ENCODE assay signal across 8 cellular contexts in the genomic region with DNA sequence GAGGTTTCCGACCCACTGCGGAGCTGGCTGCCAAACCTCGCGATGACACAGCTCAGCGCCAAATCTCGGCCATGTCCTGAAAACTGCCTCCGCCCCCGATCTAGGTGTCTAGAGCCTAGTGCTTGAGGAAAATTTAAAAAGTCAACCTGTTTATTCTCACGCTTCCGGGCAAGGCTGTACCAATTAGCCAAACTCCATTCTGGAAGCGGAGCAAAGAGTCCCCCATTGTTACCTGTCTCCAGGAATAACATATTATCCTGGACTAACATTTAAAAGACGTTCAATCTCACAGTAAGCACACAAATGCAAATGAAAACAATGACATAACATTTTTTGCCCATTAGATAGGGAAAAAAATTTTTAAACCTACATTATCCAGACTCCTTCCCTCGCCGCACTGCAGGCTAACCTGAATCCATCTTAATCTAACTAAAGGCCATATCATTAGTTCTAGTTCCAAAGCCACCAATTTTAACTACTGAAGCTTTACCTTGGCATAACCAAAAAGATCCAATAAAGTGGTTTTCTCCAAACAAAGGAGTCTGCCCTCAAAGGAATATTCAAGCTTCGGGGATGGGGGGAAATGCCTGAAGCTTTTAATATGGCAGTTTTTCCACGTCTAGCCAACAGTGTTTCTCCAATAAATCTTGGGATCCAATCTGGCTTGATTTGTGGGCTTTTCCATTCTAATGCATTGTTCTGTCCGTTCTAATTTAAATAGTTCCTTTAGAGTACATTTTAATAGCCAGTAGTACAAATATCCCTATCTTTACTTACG. TPM values are rescaled to one million over a fixed set of nuclear protein-coding genes. Genes with fewer than 3 reads are reported as not detected.
DNase-seq lines count a peak whose midpoint lies in the region; ATAC-seq and TF ChIP-seq lines count a peak whose summit lies in the region.

No MANE protein-coding gene starts in this region.

- peaks cover 4% of the 10 kb centered on the region for H3F3A ChIP-seq in SK-N-SH (replicated peaks; ENCODE audit: insufficient read depth)

- peak overlapping the region; percentile 89 to 92 for H3K27ac ChIP-seq in SK-N-SH (ENCODE audit: low read depth in 2 of 2, low read length in 1 of 2)
- peak overlapping the region; percentile 91 for H3K27ac ChIP-seq in KOPT-K1 (ENCODE audit: low read depth, low read length, poor library complexity, severe bottlenecking)

- 0 out of 2 replicates have a peak, but pooled peaks cover 3% of the 10 kb centered on the region for H3K27me3 ChIP-seq in SK-N-SH (ENCODE audit: insufficient read depth)

- H3K36me3 Mint-ChIP-seq in brain (peaks cover 15% of the 10 kb centered on the region), mesothelial cell of epicardium (peaks cover 7% of the 10 kb centered on the region)

- POLR2A ChIA-PET in SK-N-SH (lab: Yijun Ruan, JAX), result interaction anchor here (0.9 to 1.0 kb wide), 4 partner anchors 10 to 756 kb away, joined by 3 to 6 read pairs (median 4); a partner anchor contains a TSS

- no peak for TF ChIP-seq POLR2A in GM18505 (IDR thresholded peaks at IDR 0.05; ENCODE audit: borderline replicate concordance, extremely low read depth, insufficient read depth, insufficient read length)

- peak overlapping the region; percentile 92 to 98 (median 98) for H3K27ac Mint-ChIP-seq in brain
- H3K27ac Mint-ChIP-seq in mesothelial cell of epicardium, result peak overlapping the region; percentile 96

- H3K9me3 ChIP-seq in SK-N-SH, result no peaks in the 10 kb centered on the region
- H3K9me3 ChIP-seq in KOPT-K1 (ENCODE audit: insufficient read depth, low read length, poor library complexity, severe bottlenecking), result no peaks in the 10 kb centered on the region

- H3K9me3 Mint-ChIP-seq in brain (peaks cover 0 to 19% (median 0%) of the 10 kb centered on the region in 5 experiments), mesothelial cell of epicardium (peaks cover 13% of the 10 kb centered on the region)

- 0 out of 2 replicates have a peak overlapping the region, but pooled peaks have one; percentile 8 for H2AFZ ChIP-seq in SK-N-SH (ENCODE audit: low read depth)

- peak overlapping the region; percentile 83 for H3K9ac ChIP-seq in SK-N-SH

- peak overlapping the region; percentile 76 for H3K4me2 ChIP-seq in SK-N-SH

- peak overlapping the region; percentile 62 to 79 for H3K4me3 ChIP-seq in SK-N-SH (ENCODE audit: low read depth in 2 of 2, low read length in 1 of 2)

- TF ChIP-seq CTCF in SK-N-SH (IDR thresholded peaks at IDR 0.05) (no peak), brain (conservative IDR thresholded peaks at IDR 0.05) (no peak), mesothelial cell of epicardium (IDR thresholded peaks at IDR 0.05; ENCODE audit: unreplicated experiment) (no peak)

- DNase-seq in SK-N-SH (no peak), mesothelial cell of epicardium (ENCODE audit: low spot score in 2 of 2, unreplicated experiment in 2 of 2) (no peak), GOT3 (lab: John Stamatoyannopoulos, UW) (no peak)

- no peaks in the 10 kb centered on the region; a peak in 2 of 4 replicates for H3K4me1 ChIP-seq in SK-N-SH (ENCODE audit: control insufficient read depth in 1 of 2, insufficient read depth in 2 of 2, low read depth in 1 of 2, low read length in 1 of 2)

- TF ChIP-seq RAD21 in SK-N-SH (IDR thresholded peaks at IDR 0.05; ENCODE audit: low read length), result no peak

- H3K4me3 Mint-ChIP-seq in brain, result peak overlapping the region; percentile 89 to 96 (median 91)
- H3K4me3 Mint-ChIP-seq in mesothelial cell of epicardium, result peak overlapping the region; percentile 81

- no peak for TF ChIP-seq EP300 in SK-N-SH (IDR thresholded peaks at IDR 0.05; ENCODE audit: borderline replicate concordance in 1 of 2, low read depth in 1 of 2, low read length in 1 of 2)

- H3K9me2 ChIP-seq in SK-N-SH, result no peaks in the 10 kb centered on the region

- peaks cover 55% of the 10 kb centered on the region for H3K79me2 ChIP-seq in SK-N-SH (ENCODE audit: insufficient read depth)

- peaks cover 12% of the 10 kb centered on the region for H3K27me3 Mint-ChIP-seq in brain
- no peaks in the 10 kb centered on the region for H3K27me3 Mint-ChIP-seq in mesothelial cell of epicardium (ENCODE audit: low read depth)

- 12% methylated on average over 18 of the region's 18 CpGs for WGBS in SK-N-SH (ENCODE audit: low lambda C conversion rate)

- peaks cover 25% of the 10 kb centered on the region for H3K4me1 Mint-ChIP-seq in brain
- peaks cover 12% of the 10 kb centered on the region for H3K4me1 Mint-ChIP-seq in mesothelial cell of epicardium

- ATAC-seq in SK-N-SH treated with all-trans-retinoic acid at 6 μM for 48 hours (no peak), GM18505 (IDR thresholded peaks at IDR 0.05; ENCODE audit: unreplicated experiment) (no peak), HG02852 (IDR thresholded peaks at IDR 0.05; ENCODE audit: unreplicated experiment) (no peak)

- H3K36me3 ChIP-seq in SK-N-SH (replicated peaks in 1 of 2; ENCODE audit: control insufficient read depth in 1 of 2, insufficient read depth in 2 of 2, low read length in 1 of 2) (peaks cover 10 to 15% of the 10 kb centered on the region in 2 experiments), KOPT-K1 (ENCODE audit: insufficient read depth, low read length) (peaks cover 30% of the 10 kb centered on the region)

- CTCF ChIA-PET in SK-N-SH (lab: Yijun Ruan, JAX), result no interaction called here

- peaks cover 33% of the 10 kb centered on the region for H4K20me1 ChIP-seq in SK-N-SH (ENCODE audit: insufficient read depth)

TF ChIP-seq in SK-N-SH, 30 proteins besides CTCF, POLR2A, EP300 and RAD21:
- TF ChIP-seq MXI1 (IDR thresholded peaks at IDR 0.05; ENCODE audit: low read depth, low read length) (peak; percentile 40; the same call in 1 of the 2 replicates), TAF1 (IDR thresholded peaks at IDR 0.05; ENCODE audit: borderline replicate concordance, low read depth, low read length) (peak; percentile 30; the same call in 1 of the 2 replicates), RXRA (IDR thresholded peaks at IDR 0.05; ENCODE audit: borderline replicate concordance, low read depth) (no peak)

TF ChIP-seq in SK-N-SH treated with all-trans-retinoic acid at 6 μM for 48 hours, 23 proteins besides CTCF, POLR2A, EP300 and RAD21:
- TF ChIP-seq, protein P1, sequence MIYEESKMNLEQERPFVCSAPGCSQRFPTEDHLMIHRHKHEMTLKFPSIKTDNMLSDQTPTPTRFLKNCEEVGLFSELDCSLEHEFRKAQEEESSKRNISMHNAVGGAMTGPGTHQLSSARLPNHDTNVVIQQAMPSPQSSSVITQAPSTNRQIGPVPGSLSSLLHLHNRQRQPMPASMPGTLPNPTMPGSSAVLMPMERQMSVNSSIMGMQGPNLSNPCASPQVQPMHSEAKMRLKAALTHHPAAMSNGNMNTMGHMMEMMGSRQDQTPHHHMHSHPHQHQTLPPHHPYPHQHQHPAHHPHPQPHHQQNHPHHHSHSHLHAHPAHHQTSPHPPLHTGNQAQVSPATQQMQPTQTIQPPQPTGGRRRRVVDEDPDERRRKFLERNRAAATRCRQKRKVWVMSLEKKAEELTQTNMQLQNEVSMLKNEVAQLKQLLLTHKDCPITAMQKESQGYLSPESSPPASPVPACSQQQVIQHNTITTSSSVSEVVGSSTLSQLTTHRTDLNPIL (CRISPR knock-in tag; IDR thresholded peaks at IDR 0.05; ENCODE audit: low read depth), result no peak
- TF ChIP-seq SNAI2 (CRISPR knock-in tag; IDR thresholded peaks at IDR 0.05) (no peak), TCF4 (CRISPR knock-in tag; IDR thresholded peaks at IDR 0.05; ENCODE audit: borderline replicate concordance) (no peak), ISL1 (CRISPR knock-in tag; IDR thresholded peaks at IDR 0.05) (no peak), ESRRG (CRISPR knock-in tag; IDR thresholded peaks at IDR 0.05) (no peak), GLIS3 (CRISPR knock-in tag; IDR thresholded peaks at IDR 0.05) (no peak), PPARA (CRISPR knock-in tag; IDR thresholded peaks at IDR 0.05; ENCODE audit: borderline replicate concordance) (no peak), TOX (CRISPR knock-in tag; IDR thresholded peaks at IDR 0.05; ENCODE audit: borderline replicate concordance) (no peak), ZNF565 (CRISPR knock-in tag; conservative IDR thresholded peaks at IDR 0.05; ENCODE audit: low read depth) (no peak), RARB (CRISPR knock-in tag; IDR thresholded peaks at IDR 0.05) (no peak)

RNA-seq across cellular contexts. Expression of a gene that starts 1.9 kb away (rescaled TPM):
- polyA plus RNA-seq in SK-N-SH (2012; rRNA removed) (39.1 and 43.4 TPM in 2 replicates), brain (ENCODE audit: insufficient read depth, low read depth, low replicate concordance) (105 TPM)
- polyA plus RNA-seq in SK-N-SH (2012; cell fraction: cytosol; rRNA removed), result 25.3 and 32.6 TPM in 2 replicates
- polyA plus RNA-seq in SK-N-SH (2012; cell fraction: nucleus; rRNA removed), result 80.8 and 135 TPM in 2 replicates
- total RNA-seq in mesothelial cell of epicardium, result 257 to 277 TPM (median 261 TPM) in 3 replicates
